In the genomic region with DNA sequence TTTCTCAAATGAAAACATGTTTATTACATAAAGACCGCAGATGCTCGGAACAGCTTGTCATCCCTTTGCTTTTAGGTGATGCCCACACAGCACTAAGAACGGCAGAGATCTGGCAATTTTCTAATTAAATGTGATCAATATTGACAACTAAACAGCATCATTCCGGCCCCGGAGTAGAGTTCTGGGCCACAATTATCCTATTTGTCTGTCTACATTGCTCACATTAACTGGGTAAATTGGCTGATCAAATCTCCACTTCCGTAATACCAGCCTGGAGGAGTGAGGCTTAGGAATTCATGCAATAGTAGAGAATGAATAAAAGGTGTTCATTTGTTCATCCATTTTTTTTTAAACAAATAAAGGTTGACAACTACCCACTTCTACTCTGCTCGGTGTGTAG, we compare ENCODE assay signal across 18 cellular contexts.
DNase-seq lines count a peak whose midpoint lies in the region; ATAC-seq and TF ChIP-seq lines count a peak whose summit lies in the region.
"Had no signal": no experiment of that assay in that cellular context is flagged by ENCODE, and none has a peak within 500 bp of the region (broad histone marks: within the 10 kb centered on the region; RNA-seq: fewer than 3 reads in every experiment).

No MANE protein-coding gene starts in this region.

- CTCF ChIA-PET in SK-N-SH (lab: Yijun Ruan, JAX), result interaction anchor here (0.6 to 1.9 kb wide), 5 partner anchors 10 to 1321 kb away, joined by 3 to 7 read pairs (median 3); no protein-coding TSS in a partner anchor
- CTCF ChIA-PET in naive thymus-derived CD4-positive, alpha-beta T cell (lab: Charles Lee), result no interaction called here

- H3F3A ChIP-seq in SK-N-SH (replicated peaks; ENCODE audit: insufficient read depth) (no peaks in the 10 kb centered on the region), neural progenitor cell (ENCODE audit: low read depth) (no peaks in the 10 kb centered on the region)

- no peak; the same call in 1 of the 2 replicates for TF ChIP-seq RAD21 in SK-N-SH (IDR thresholded peaks at IDR 0.05; ENCODE audit: low read length)

- H4K20me1 ChIP-seq in H9 (ENCODE audit: control insufficient read depth, insufficient read depth, insufficient read length) (no peaks in the 10 kb centered on the region), SK-N-SH (ENCODE audit: insufficient read depth) (no peaks in the 10 kb centered on the region), neural progenitor cell (ENCODE audit: low read depth) (no peaks in the 10 kb centered on the region)
- H4K20me1 ChIP-seq: BLaER1 treated with 17β-estradiol and CSF1 and Interleukin-3, amounts not matched to agents 10 nM and 100 nM had no signal

- H3K9me2 ChIP-seq in SK-N-SH, result no peaks in the 10 kb centered on the region

- H3K23me2 ChIP-seq in H9 (ENCODE audit: insufficient read length, low read depth, low read length, poor library complexity, severe bottlenecking), result no peaks in the 10 kb centered on the region

- TF ChIP-seq CTCF in H9 (conservative IDR thresholded peaks at IDR 0.05) (no peak), SK-N-SH (IDR thresholded peaks at IDR 0.05) (no peak), neural progenitor cell (IDR thresholded peaks at IDR 0.05) (no peak)

- H3K27ac ChIP-seq in H9 (ENCODE audit: insufficient read length, low read depth, low read length) (no peak overlapping the region), SK-N-SH (ENCODE audit: low read depth in 2 of 2, low read length in 1 of 2) (peak overlapping the region in 1 of 2 experiments; percentile 99; a peak in 2 of 4 replicates), neural progenitor cell (no peak overlapping the region)
- H3K27ac ChIP-seq in naive thymus-derived CD4-positive, alpha-beta T cell (ENCODE audit: low read depth, low read length), result no peak overlapping the region
- H3K27ac ChIP-seq: BLaER1 treated with 17β-estradiol and CSF1 and Interleukin-3, amounts not matched to agents 10 nM and 100 nM; HL-60 had no signal

- no peak overlapping the region for H3K23ac ChIP-seq in H9 (ENCODE audit: insufficient read length, low read depth, low read length)

- no peak overlapping the region for H3K56ac ChIP-seq in H9 (ENCODE audit: insufficient read length, low read depth, low read length)

- no peak overlapping the region for H2AK5ac ChIP-seq in H9 (ENCODE audit: insufficient read length, low read length)

- H3K4me1 Mint-ChIP-seq in H9 (no peaks in the 10 kb centered on the region), neural progenitor cell (peaks cover 2% of the 10 kb centered on the region)
- no peaks in the 10 kb centered on the region for H3K4me1 Mint-ChIP-seq in naive thymus-derived CD4-positive, alpha-beta T cell
- H3K4me1 Mint-ChIP-seq: B cell had no signal

- POLR2A ChIA-PET in SK-N-SH (lab: Yijun Ruan, JAX), result interaction anchor here (0.6 kb wide), 1 partner anchor 92 kb away, joined by 3 read pairs; no protein-coding TSS in a partner anchor
- POLR2A ChIA-PET in naive thymus-derived CD4-positive, alpha-beta T cell (lab: Charles Lee), result no interaction called here

- peak; percentile 17 for DNase-seq in NCI-H748 (lab: John Stamatoyannopoulos, UW; ENCODE audit: unreplicated experiment)
- DNase-seq in NCI-H748 treated with DMSO at 0.1 percent for 48 hours (lab: John Stamatoyannopoulos, UW), result no peak
- DNase-seq in H9, result no peak
- DNase-seq in SK-N-SH, result peak; percentile 12
- DNase-seq in naive thymus-derived CD4-positive, alpha-beta T cell, result no peak
- DNase-seq in SW480 (ENCODE audit: low spot score), result no peak
- no peak for DNase-seq in neural progenitor cell (ENCODE audit: low spot score)
- DNase-seq: 8988T; Calu3; CD8-positive, alpha-beta T cell; DMS 273 treated with DMSO at 0.1 percent for 48 hours; DND-41; EL; HCEC 1CT had no signal

- H3K18ac ChIP-seq in H9 (ENCODE audit: insufficient read length, low read depth, low read length), result no peak overlapping the region

- no peak overlapping the region for H2BK12ac ChIP-seq in H9 (ENCODE audit: insufficient read length, low read depth, low read length)

- no peak overlapping the region for H2AFZ ChIP-seq in H9 (ENCODE audit: low read length)
- no peak overlapping the region for H2AFZ ChIP-seq in SK-N-SH (ENCODE audit: low read depth)
- no peak overlapping the region for H2AFZ ChIP-seq in neural progenitor cell (replicated peaks)

- H3K9me3 ChIP-seq in H9 (ENCODE audit: control insufficient read depth, low read depth, low read length) (no peaks in the 10 kb centered on the region), SK-N-SH (no peaks in the 10 kb centered on the region), neural progenitor cell (ENCODE audit: low read depth) (no peaks in the 10 kb centered on the region)
- no peaks in the 10 kb centered on the region for H3K9me3 ChIP-seq in naive thymus-derived CD4-positive, alpha-beta T cell (ENCODE audit: control insufficient read depth in 2 of 3, low read length in 3 of 3)
- H3K9me3 ChIP-seq: BLaER1 treated with 17β-estradiol and CSF1 and Interleukin-3, amounts not matched to agents 10 nM and 100 nM had no signal

- H3K4me3 Mint-ChIP-seq in H9, result no peak overlapping the region
- no peak overlapping the region for H3K4me3 Mint-ChIP-seq in naive thymus-derived CD4-positive, alpha-beta T cell
- H3K4me3 Mint-ChIP-seq in neural progenitor cell, result no peak overlapping the region
- H3K4me3 Mint-ChIP-seq: B cell; CD8-positive, alpha-beta T cell had no signal

- H3K4me1 ChIP-seq in H9 (ENCODE audit: insufficient read depth, low read length) (no peaks in the 10 kb centered on the region), SK-N-SH (ENCODE audit: control insufficient read depth in 1 of 2, insufficient read depth in 2 of 2, low read depth in 1 of 2, low read length in 1 of 2) (peaks cover 0 to 18% of the 10 kb centered on the region in 2 experiments; a peak in 2 of 4 replicates), neural progenitor cell (peaks cover 9% of the 10 kb centered on the region)
- no peaks in the 10 kb centered on the region for H3K4me1 ChIP-seq in naive thymus-derived CD4-positive, alpha-beta T cell (ENCODE audit: control insufficient read depth in 2 of 2, insufficient read depth in 2 of 2, low read length in 2 of 2)
- H3K4me1 ChIP-seq: BLaER1 treated with 17β-estradiol and CSF1 and Interleukin-3, amounts not matched to agents 10 nM and 100 nM had no signal

- no peak overlapping the region for H3K4me2 ChIP-seq in H9 (ENCODE audit: insufficient read depth, insufficient read length, low read length)
- no peak overlapping the region for H3K4me2 ChIP-seq in SK-N-SH
- H3K4me2 ChIP-seq in neural progenitor cell, result no peak overlapping the region
- H3K4me2 ChIP-seq: BLaER1 treated with 17β-estradiol and CSF1 and Interleukin-3, amounts not matched to agents 10 nM and 100 nM had no signal

- H2BK20ac ChIP-seq in H9 (ENCODE audit: low read depth, low read length, poor library complexity, severe bottlenecking), result no peak overlapping the region

- H3K4me3 ChIP-seq in SK-N-SH (ENCODE audit: low read depth in 2 of 2, low read length in 1 of 2) (no peak overlapping the region), neural progenitor cell (no peak overlapping the region)
- H3K4me3 ChIP-seq in naive thymus-derived CD4-positive, alpha-beta T cell (ENCODE audit: low read length), result no peak overlapping the region
- H3K4me3 ChIP-seq: BLaER1 treated with 17β-estradiol and CSF1 and Interleukin-3, amounts not matched to agents 10 nM and 100 nM; GM12878 had no signal

- no peak overlapping the region for H3T11ph ChIP-seq in H9 (ENCODE audit: low read length)

- H3K79me2 ChIP-seq in H9 (ENCODE audit: insufficient read depth, low read length), result no peaks in the 10 kb centered on the region
- no peaks in the 10 kb centered on the region for H3K79me2 ChIP-seq in SK-N-SH (ENCODE audit: insufficient read depth)
- H3K79me2 ChIP-seq in neural progenitor cell (ENCODE audit: low read depth), result no peaks in the 10 kb centered on the region

- H3K27me3 Mint-ChIP-seq in H9 (ENCODE audit: low read depth) (no peaks in the 10 kb centered on the region), neural progenitor cell (ENCODE audit: insufficient read depth, low read depth) (no peaks in the 10 kb centered on the region)
- peaks cover 0 to under 1% (median 0%) of the 10 kb centered on the region in 5 donors for H3K27me3 Mint-ChIP-seq in naive thymus-derived CD4-positive, alpha-beta T cell
- H3K27me3 Mint-ChIP-seq: B cell had no signal

- H4K8ac ChIP-seq in H9 (replicated peaks; ENCODE audit: insufficient read length, low read depth, low read length), result no peak overlapping the region

- H3K36me3 Mint-ChIP-seq in H9 (ENCODE audit: insufficient read depth in 1 of 3, low read depth in 3 of 3) (no peaks in the 10 kb centered on the region), neural progenitor cell (no peaks in the 10 kb centered on the region)
- H3K36me3 Mint-ChIP-seq in naive thymus-derived CD4-positive, alpha-beta T cell, result no peaks in the 10 kb centered on the region
- H3K36me3 Mint-ChIP-seq: CD8-positive, alpha-beta T cell had no signal

- no peaks in the 10 kb centered on the region for H3K27me3 ChIP-seq in H9 (ENCODE audit: insufficient read depth, low read length)
- H3K27me3 ChIP-seq in SK-N-SH (ENCODE audit: insufficient read depth), result no peaks in the 10 kb centered on the region
- H3K27me3 ChIP-seq in naive thymus-derived CD4-positive, alpha-beta T cell (ENCODE audit: control insufficient read depth in 2 of 2, insufficient read depth in 2 of 2, low read length in 2 of 2), result no peaks in the 10 kb centered on the region
- no peaks in the 10 kb centered on the region for H3K27me3 ChIP-seq in neural progenitor cell
- H3K27me3 ChIP-seq: BLaER1 treated with 17β-estradiol and CSF1 and Interleukin-3, amounts not matched to agents 10 nM and 100 nM had no signal

- H4K91ac ChIP-seq in H9 (ENCODE audit: insufficient read length, low read depth, low read length), result no peak overlapping the region

- no peak overlapping the region for H3K27ac Mint-ChIP-seq in H9
- no peak overlapping the region for H3K27ac Mint-ChIP-seq in naive thymus-derived CD4-positive, alpha-beta T cell
- H3K27ac Mint-ChIP-seq in neural progenitor cell, result no peak overlapping the region
- H3K27ac Mint-ChIP-seq: B cell; CD8-positive, alpha-beta T cell had no signal

- H3K9ac ChIP-seq in H9 (ENCODE audit: extremely low read depth, insufficient read length, low read length) (no peak overlapping the region), SK-N-SH (no peak overlapping the region), neural progenitor cell (no peak overlapping the region)
- H3K9ac ChIP-seq: BLaER1 treated with 17β-estradiol and CSF1 and Interleukin-3, amounts not matched to agents 10 nM and 100 nM had no signal

- no CpG with 5 or more reads among the region's 7 CpGs for WGBS in H9 (ENCODE audit: extremely low coverage, insufficient read length, low lambda C conversion rate)
- 45% methylated on average over 7 of the region's 7 CpGs for WGBS in SK-N-SH (ENCODE audit: low lambda C conversion rate)

- H3K4ac ChIP-seq in H9 (ENCODE audit: low read depth, low read length), result no peak overlapping the region

- no peaks in the 10 kb centered on the region for H3K36me3 ChIP-seq in SK-N-SH (replicated peaks in 1 of 2; ENCODE audit: control insufficient read depth in 1 of 2, insufficient read depth in 2 of 2, low read length in 1 of 2)
- H3K36me3 ChIP-seq in naive thymus-derived CD4-positive, alpha-beta T cell (ENCODE audit: control insufficient read depth in 2 of 3, insufficient read depth in 3 of 3, low read length in 3 of 3), result no peaks in the 10 kb centered on the region
- H3K36me3 ChIP-seq in neural progenitor cell, result no peaks in the 10 kb centered on the region
- H3K36me3 ChIP-seq: BLaER1 treated with 17β-estradiol and CSF1 and Interleukin-3, amounts not matched to agents 10 nM and 100 nM had no signal

- intact Hi-C loops in naive thymus-derived CD4-positive, alpha-beta T cell (cut with micrococcal nuclease), result loop anchor here in 1 of 2 donors (10.0 kb wide), 1 partner anchor 714 kb away; the partner anchor contains the start of gene TEK

- no peak for ATAC-seq in naive thymus-derived CD4-positive, alpha-beta T cell
- ATAC-seq: CD8-positive, alpha-beta T cell; GM12878 had no signal

- H3K9me3 Mint-ChIP-seq in H9 (no peaks in the 10 kb centered on the region), neural progenitor cell (no peaks in the 10 kb centered on the region)
- H3K9me3 Mint-ChIP-seq in naive thymus-derived CD4-positive, alpha-beta T cell, result no peaks in the 10 kb centered on the region
- H3K9me3 Mint-ChIP-seq: CD8-positive, alpha-beta T cell had no signal

- H2BK15ac ChIP-seq in H9 (ENCODE audit: low read depth, low read length), result 0 out of 2 replicates have a peak overlapping the region, but pooled peaks have one; percentile 48

- no peak overlapping the region for H3K14ac ChIP-seq in H9 (ENCODE audit: insufficient read depth, low read length)

- H2BK120ac ChIP-seq in H9 (ENCODE audit: low read depth, low read length, poor library complexity, severe bottlenecking), result no peak overlapping the region

- no peak overlapping the region for H2BK5ac ChIP-seq in H9 (ENCODE audit: insufficient read length, low read length)

- no peaks in the 10 kb centered on the region for H3K79me1 ChIP-seq in H9 (ENCODE audit: insufficient read depth, low read depth, low read length, poor library complexity, severe bottlenecking)

- no peak overlapping the region for H4K5ac ChIP-seq in H9 (ENCODE audit: insufficient read length, low read depth, low read length)

- TF ChIP-seq EP300 in SK-N-SH (IDR thresholded peaks at IDR 0.05; ENCODE audit: borderline replicate concordance in 1 of 2, low read depth in 1 of 2, low read length in 1 of 2), result peak in 1 of 2 experiments; percentile 98; a peak in 3 of 4 replicates

Comparison
In these comparisons a context has a peak if more than half of its experiments do, and no peak if none do; other contexts are left out.
1. DNase-seq: peak in NCI-H748 (single experiment) and SK-N-SH (single experiment); none in NCI-H748 treated with DMSO at 0.1 percent for 48 hours (single experiment), H9 (single experiment), naive thymus-derived CD4-positive, alpha-beta T cell (0 of 9), SW480 (single experiment) and neural progenitor cell (single experiment).